ENCODE assay signal across 9 cellular contexts in genomic region chr18:58525517-58525916, GRCh38.
DNase-seq lines count a peak whose midpoint lies in the region; ATAC-seq lines count a peak whose summit lies in the region.
"Had no signal": no experiment of that assay in that cellular context is flagged by ENCODE, and none has a peak within 500 bp of the region (broad histone marks: within the 10 kb centered on the region; RNA-seq: fewer than 3 reads in every experiment).

No MANE protein-coding gene starts in this region.

- ATAC-seq in GM21360 (IDR thresholded peaks at IDR 0.05; ENCODE audit: unreplicated experiment) (peak; percentile 47), HG03135 (IDR thresholded peaks at IDR 0.05; ENCODE audit: unreplicated experiment) (no peak)

- DNase-seq in CD1c-positive myeloid dendritic cell (ENCODE audit: extremely low spot score) = peak; percentile 58
- DNase-seq in HT1080 (ENCODE audit: low read depth) = peak; percentile 80
- peak; percentile 61 for DNase-seq in kidney glomerular epithelial cell (lab: John Stamatoyannopoulos, UW)
- no peak for DNase-seq in NCI-H748 treated with DMSO at 0.1 percent for 48 hours (lab: John Stamatoyannopoulos, UW)
- DNase-seq in GOT3 (lab: John Stamatoyannopoulos, UW) = no peak
- DNase-seq in posterior cingulate gyrus = no peak
- DNase-seq: nephron progenitor cell had no signal

- intact Hi-C loops in posterior cingulate gyrus (cut with DNase I) = no loop called here

Comparison
In these comparisons a context has a peak if more than half of its experiments do, and no peak if none do; other contexts are left out.
1. DNase-seq: peak in CD1c-positive myeloid dendritic cell (single experiment), HT1080 (single experiment) and kidney glomerular epithelial cell (single experiment); none in NCI-H748 treated with DMSO at 0.1 percent for 48 hours (single experiment), GOT3 (single experiment) and posterior cingulate gyrus (0 of 10).